In genomic region chr7:154532771-154533170, GRCh38 we compare ENCODE assay signal across 31 cellular contexts.
"Had no signal": no experiment of that assay in that cellular context is flagged by ENCODE, and none has a peak within 500 bp of the region (broad histone marks: within the 10 kb centered on the region; RNA-seq: fewer than 3 reads in every experiment).

No MANE protein-coding gene starts in this region.

- H3K36me3 ChIP-seq: brain microvascular endothelial cell, esophagus muscularis mucosa, gastrocnemius medialis, heart right ventricle, WERI-Rb-1 had no signal

- H3K4me1 ChIP-seq: esophagus muscularis mucosa, foreskin keratinocyte, gastrocnemius medialis, heart right ventricle had no signal

- H3K27me3 ChIP-seq: brain microvascular endothelial cell, esophagus muscularis mucosa, foreskin keratinocyte, gastrocnemius medialis, heart right ventricle had no signal

- H3K4me3 ChIP-seq: esophagus muscularis mucosa, gastrocnemius medialis, heart right ventricle had no signal

- DNase-seq: activated B cell treated with CpG ODN at 0.5 μM for 24 hours; activated CD4-positive, alpha-beta T cell treated with anti-CD3 and anti-CD28 coated beads for 48 hours; activated CD4-positive, alpha-beta T cell treated with anti-CD3 and anti-CD28 coated beads, Interleukin-2, amount 50 U/mL, for 1 hour; activated CD4-positive, alpha-beta T cell treated with anti-CD3 and anti-CD28 coated beads, Interleukin-2, amount 50 U/mL, for 48 hours; activated CD8-positive, alpha-beta memory T cell treated with anti-CD3 and anti-CD28 coated beads for 24 hours; activated CD8-positive, alpha-beta T cell treated with anti-CD3 and anti-CD28 coated beads for 36 hours; activated effector memory CD4-positive, alpha-beta T cell treated with Interleukin-2 at 50 U/mL for 16 hours; activated gamma-delta T cell treated with Interleukin-2 at 50 U/mL for 16 hours; activated naive CD4-positive, alpha-beta T cell treated with anti-CD3 and anti-CD28 coated beads, Interleukin-2, amount 50 U/mL, for 16 hours; activated naive CD4-positive, alpha-beta T cell treated with Interleukin-2 at 50 U/mL for 16 hours; activated T-cell treated with anti-CD3 and anti-CD28 coated beads, Interleukin-2, amount 50 U/mL, for 4 hours; amniotic stem cell; anterior cingulate cortex; brain microvascular endothelial cell; caudate nucleus; effector CD8-positive, alpha-beta T cell; erythroblast; foreskin keratinocyte; gastrocnemius medialis; glutamatergic neuron; heart right ventricle; T-helper 1 cell; T-helper 17 cell; T1000; WERI-Rb-1 had no signal

- FAIRE-seq: astrocyte, colon, endothelial cell of umbilical vein had no signal

- H3K27ac ChIP-seq: brain microvascular endothelial cell, esophagus muscularis mucosa, foreskin keratinocyte, gastrocnemius medialis, heart right ventricle, WERI-Rb-1 had no signal

- H3K9me3 ChIP-seq: gastrocnemius medialis had no signal

- ATAC-seq: activated CD4-positive, CD25-positive, alpha-beta regulatory T cell treated with anti-CD3 and anti-CD28 coated beads, Interleukin-2, amount 50 U/mL, for 24 hours; activated CD8-positive, alpha-beta T cell treated with anti-CD3 and anti-CD28 coated beads for 36 hours; activated T-cell treated with anti-CD3 and anti-CD28 coated beads, Interleukin-2, amount 50 U/mL, for 4 hours; activated T-helper 17 cell treated with anti-CD3 and anti-CD28 coated beads, Interleukin-2, amount 50 U/mL, for 72 hours; foreskin keratinocyte; gastrocnemius medialis; heart right ventricle; T-helper 17 cell had no signal
